8 cellular contexts compared by ENCODE assay signal in genomic region chr3:10242182-10243065, GRCh38. TPM values are rescaled to one million over a fixed set of nuclear protein-coding genes. Genes with fewer than 3 reads are reported as not detected.
DNase-seq lines count a peak whose midpoint lies in the region; ATAC-seq and TF ChIP-seq lines count a peak whose summit lies in the region.
"Had no signal": no experiment of that assay in that cellular context is flagged by ENCODE, and none has a peak within 500 bp of the region (broad histone marks: within the 10 kb centered on the region; RNA-seq: fewer than 3 reads in every experiment).

No MANE protein-coding gene starts in this region.

- TF ChIP-seq CTCF in Loucy (conservative IDR thresholded peaks at IDR 0.05; ENCODE audit: low read length) (no peak), hepatocyte (IDR thresholded peaks at IDR 0.05; ENCODE audit: poor library complexity) (no peak), progenitor cell of endocrine pancreas (IDR thresholded peaks at IDR 0.05; ENCODE audit: unreplicated experiment) (no peak)

- peak overlapping the region; percentile 16 for H3K27ac ChIP-seq in hepatocyte

- H3K36me3 ChIP-seq in Loucy (ENCODE audit: insufficient read depth, low read length) (no peaks in the 10 kb centered on the region), hepatocyte (replicated peaks; ENCODE audit: insufficient read depth, low read depth) (no peaks in the 10 kb centered on the region)

- WGBS in hepatocyte (ENCODE audit: low lambda C conversion rate, missing lambda C conversion rate): 88% methylated on average over 7 of the region's 7 CpGs

- no peak for ATAC-seq in GM19324 (IDR thresholded peaks at IDR 0.05; ENCODE audit: low FRiP score, unreplicated experiment)

- no peak overlapping the region for H3K4me3 Mint-ChIP-seq in progenitor cell of endocrine pancreas (ENCODE audit: low read depth)
- H3K4me3 Mint-ChIP-seq: neural crest cell had no signal

- H4K20me1 ChIP-seq in Loucy (ENCODE audit: insufficient read depth, low read length, poor library complexity, severe bottlenecking): no peaks in the 10 kb centered on the region
- H4K20me1 ChIP-seq in hepatocyte (ENCODE audit: insufficient read depth, poor library complexity, severe bottlenecking): no peaks in the 10 kb centered on the region

- H3K27me3 Mint-ChIP-seq in progenitor cell of endocrine pancreas: no peaks in the 10 kb centered on the region

- no peaks in the 10 kb centered on the region for H3K36me3 Mint-ChIP-seq in progenitor cell of endocrine pancreas (ENCODE audit: insufficient read depth)

- H3K9me3 Mint-ChIP-seq in progenitor cell of endocrine pancreas (ENCODE audit: low read depth): peaks cover 10% of the 10 kb centered on the region

- H3F3A ChIP-seq in Loucy (ENCODE audit: low read depth): no peaks in the 10 kb centered on the region

- H3K4me1 Mint-ChIP-seq in progenitor cell of endocrine pancreas (ENCODE audit: low read depth): no peaks in the 10 kb centered on the region
- H3K4me1 Mint-ChIP-seq: neural crest cell had no signal

- H3K27me3 ChIP-seq in Loucy (ENCODE audit: insufficient read depth, low read length, poor library complexity, severe bottlenecking) (no peaks in the 10 kb centered on the region), hepatocyte (no peaks in the 10 kb centered on the region)

- H2AFZ ChIP-seq in Loucy (ENCODE audit: low read length) (peak overlapping the region; percentile 65), hepatocyte (no peak overlapping the region)

- peak overlapping the region; percentile 22 for H3K4me3 ChIP-seq in Loucy (ENCODE audit: low read length, poor library complexity, severe bottlenecking)
- no peak overlapping the region for H3K4me3 ChIP-seq in hepatocyte

- peak overlapping the region; percentile 31 for H3K9ac ChIP-seq in Loucy (ENCODE audit: low read depth, low read length, poor library complexity, severe bottlenecking)

- peak overlapping the region; percentile 52 for H3K4me2 ChIP-seq in Loucy (ENCODE audit: low read depth, low read length, poor library complexity, severe bottlenecking)
- no peak overlapping the region for H3K4me2 ChIP-seq in hepatocyte

- H3K27ac Mint-ChIP-seq in progenitor cell of endocrine pancreas: no peak overlapping the region

- H3K9me3 ChIP-seq in Loucy (ENCODE audit: insufficient read depth, low read depth, low read length) (no peaks in the 10 kb centered on the region), hepatocyte (ENCODE audit: low read depth) (no peaks in the 10 kb centered on the region)

- H3K9me2 ChIP-seq in Loucy (replicated peaks; ENCODE audit: low read depth, low read length) (no peaks in the 10 kb centered on the region), hepatocyte (replicated peaks; ENCODE audit: insufficient read depth) (no peaks in the 10 kb centered on the region)

- H3K79me2 ChIP-seq in Loucy (ENCODE audit: insufficient read depth, low read length): no peaks in the 10 kb centered on the region
- H3K79me2 ChIP-seq in hepatocyte: no peaks in the 10 kb centered on the region

- peaks cover 18% of the 10 kb centered on the region for H3K4me1 ChIP-seq in Loucy (ENCODE audit: insufficient read depth, low read length, poor library complexity, severe bottlenecking)
- no peaks in the 10 kb centered on the region for H3K4me1 ChIP-seq in hepatocyte (ENCODE audit: insufficient read depth)

- DNase-seq in activated CD8-positive, alpha-beta memory T cell treated with anti-CD3 and anti-CD28 coated beads for 48 hours (ENCODE audit: low read depth in 2 of 3, low spot score in 2 of 3): peak in 2 of 3 experiments; percentile 41 to 55
- no peak for DNase-seq in hepatocyte (ENCODE audit: low spot score)
- peak; percentile 56 to 58 for DNase-seq in stimulated activated CD8-positive, alpha-beta memory T cell treated with anti-CD3 and anti-CD28 coated beads, Interleukin-2, amount 100 ng/mL, for 1 hour (ENCODE audit: low read depth in 2 of 2)
- no peak for DNase-seq in NOMO-1 treated with DMSO at 0.1 percent for 48 hours (lab: John Stamatoyannopoulos, UW; ENCODE audit: unreplicated experiment)
- no peak for DNase-seq in progenitor cell of endocrine pancreas (ENCODE audit: low spot score, unreplicated experiment)

RNA-seq across cellular contexts. Expression of gene TATDN2, which starts 5.8 kb away (rescaled TPM):
- total RNA-seq in hepatocyte (22.6 and 24.5 TPM in 2 replicates), progenitor cell of endocrine pancreas (34.5 and 35.5 TPM in 2 replicates)
- polyA plus RNA-seq in hepatocyte: 6.5 and 9.3 TPM in 2 replicates

RNA-seq across cellular contexts. Expression of gene GHRL, which starts 50.3 kb away (rescaled TPM):
- total RNA-seq in hepatocyte (12.4 and 14.0 TPM in 2 replicates), progenitor cell of endocrine pancreas (31.8 and 45.8 TPM in 2 replicates)
- 11.3 and 12.0 TPM in 2 replicates for polyA plus RNA-seq in hepatocyte

Comparison
In these comparisons a context has a peak if more than half of its experiments do, and no peak if none do; other contexts are left out.
1. DNase-seq: peak in activated CD8-positive, alpha-beta memory T cell treated with anti-CD3 and anti-CD28 coated beads for 48 hours (2 of 3) and stimulated activated CD8-positive, alpha-beta memory T cell treated with anti-CD3 and anti-CD28 coated beads, Interleukin-2, amount 100 ng/mL, for 1 hour (2 of 2); none in hepatocyte (single experiment), NOMO-1 treated with DMSO at 0.1 percent for 48 hours (single experiment) and progenitor cell of endocrine pancreas (single experiment).